8 cellular contexts compared by ENCODE assay signal in genomic region chr2:152594022-152594712, GRCh38.
DNase-seq lines count a peak whose midpoint lies in the region; ATAC-seq, FAIRE-seq and TF ChIP-seq lines count a peak whose summit lies in the region.

No MANE protein-coding gene starts in this region.

- no peak for TF ChIP-seq EP300 in SK-N-SH (IDR thresholded peaks at IDR 0.05; ENCODE audit: borderline replicate concordance in 1 of 2, low read depth in 1 of 2, low read length in 1 of 2)

- no peak overlapping the region for H3K23ac ChIP-seq in trophoblast cell (ENCODE audit: low read length)

- H3K9me3 ChIP-seq in trophoblast cell (ENCODE audit: insufficient read depth, low read depth, low read length), result no peaks in the 10 kb centered on the region
- H3K9me3 ChIP-seq in SK-N-SH, result no peaks in the 10 kb centered on the region

- H3K4me2 ChIP-seq in trophoblast cell (ENCODE audit: low read length) (no peak overlapping the region), SK-N-SH (no peak overlapping the region)

- H3K9me2 ChIP-seq in SK-N-SH, result no peaks in the 10 kb centered on the region

- no peak overlapping the region for H2BK5ac ChIP-seq in trophoblast cell (ENCODE audit: low read depth, low read length, poor library complexity)

- H3K79me1 ChIP-seq in trophoblast cell (ENCODE audit: low read length), result no peaks in the 10 kb centered on the region

- POLR2A ChIA-PET in SK-N-SH (lab: Yijun Ruan, JAX), result no interaction called here

- FAIRE-seq in GM19239 (lab: Jason Lieb, UNC), result peak; percentile 45

- H3K79me2 ChIP-seq in trophoblast cell (ENCODE audit: control insufficient read depth, insufficient read depth, low read length, poor library complexity) (peaks cover 2% of the 10 kb centered on the region), SK-N-SH (ENCODE audit: insufficient read depth) (no peaks in the 10 kb centered on the region)

- no peak for TF ChIP-seq CTCF in SK-N-SH (IDR thresholded peaks at IDR 0.05)

- H3K36me3 ChIP-seq in trophoblast cell (ENCODE audit: control insufficient read depth in 1 of 2, insufficient read depth in 2 of 2, low read length in 2 of 2), result peaks cover 3 to 4% of the 10 kb centered on the region in 2 experiments
- H3K36me3 ChIP-seq in SK-N-SH (replicated peaks in 1 of 2; ENCODE audit: control insufficient read depth in 1 of 2, insufficient read depth in 2 of 2, low read length in 1 of 2), result no peaks in the 10 kb centered on the region

- H4K91ac ChIP-seq in trophoblast cell (ENCODE audit: low read depth, low read length), result no peak overlapping the region

- H3K14ac ChIP-seq in trophoblast cell (ENCODE audit: low read length), result no peak overlapping the region

- H2AK5ac ChIP-seq in trophoblast cell (ENCODE audit: low read length), result no peak overlapping the region

- H3F3A ChIP-seq in SK-N-SH (replicated peaks; ENCODE audit: insufficient read depth), result no peaks in the 10 kb centered on the region

- no CpG with 5 or more reads among the region's 6 CpGs for WGBS in trophoblast cell (ENCODE audit: extremely low coverage, insufficient coverage, insufficient read length)
- 96% methylated on average over 6 of the region's 6 CpGs for WGBS in SK-N-SH (ENCODE audit: low lambda C conversion rate)

- TF ChIP-seq RAD21 in SK-N-SH (IDR thresholded peaks at IDR 0.05; ENCODE audit: low read length), result no peak

- no peak overlapping the region for H2BK120ac ChIP-seq in trophoblast cell (ENCODE audit: insufficient read depth, low read length, poor library complexity)

- H4K12ac ChIP-seq in trophoblast cell (ENCODE audit: low read depth, low read length), result no peak overlapping the region

- DNase-seq in AG08395 (ENCODE audit: low spot score) (peak; percentile 5), GM19239 (ENCODE audit: insufficient read length, low spot score) (peak; percentile 14), trophoblast cell (peak; percentile 11 to 38), SK-N-SH (no peak), ecto neural progenitor cell (ENCODE audit: low spot score) (no peak), glomerular visceral epithelial cell (ENCODE audit: extremely low spot score) (no peak)

- no peak overlapping the region for H3K4ac ChIP-seq in trophoblast cell (ENCODE audit: low read depth, low read length)

- H3K27me3 ChIP-seq in trophoblast cell (ENCODE audit: insufficient read depth, low read length) (no peaks in the 10 kb centered on the region), SK-N-SH (ENCODE audit: insufficient read depth) (no peaks in the 10 kb centered on the region)

- no peak overlapping the region for H3K18ac ChIP-seq in trophoblast cell (ENCODE audit: low read length)

- no peaks in the 10 kb centered on the region for H3K4me1 ChIP-seq in trophoblast cell (ENCODE audit: control insufficient read depth in 1 of 2, insufficient read depth in 2 of 2, low read length in 2 of 2)
- H3K4me1 ChIP-seq in SK-N-SH (ENCODE audit: control insufficient read depth in 1 of 2, insufficient read depth in 2 of 2, low read depth in 1 of 2, low read length in 1 of 2), result no peaks in the 10 kb centered on the region

- H3K9ac ChIP-seq in trophoblast cell (ENCODE audit: low read length) (no peak overlapping the region), SK-N-SH (no peak overlapping the region)

- no peak overlapping the region for H2BK12ac ChIP-seq in trophoblast cell (ENCODE audit: low read length)

- H3K4me3 ChIP-seq in trophoblast cell (ENCODE audit: low read depth, low read length) (no peak overlapping the region), SK-N-SH (ENCODE audit: low read depth in 2 of 2, low read length in 1 of 2) (no peak overlapping the region)

- no peaks in the 10 kb centered on the region for H4K20me1 ChIP-seq in SK-N-SH (ENCODE audit: insufficient read depth)

- CTCF ChIA-PET in SK-N-SH (lab: Yijun Ruan, JAX), result no interaction called here

- H3K27ac ChIP-seq in angular gyrus (ENCODE audit: low read depth, low read length), result peak overlapping the region; percentile 59
- no peak overlapping the region for H3K27ac ChIP-seq in trophoblast cell (ENCODE audit: low read depth, low read length)
- H3K27ac ChIP-seq in SK-N-SH (ENCODE audit: low read depth in 2 of 2, low read length in 1 of 2), result no peak overlapping the region

- no peak overlapping the region for H4K8ac ChIP-seq in trophoblast cell (ENCODE audit: low read depth, low read length)

- ATAC-seq in HG03432 (IDR thresholded peaks at IDR 0.05; ENCODE audit: unreplicated experiment), result peak; percentile 95

- H2AFZ ChIP-seq in trophoblast cell (ENCODE audit: insufficient read depth, low read length, poor library complexity) (no peak overlapping the region), SK-N-SH (ENCODE audit: low read depth) (no peak overlapping the region)

TF ChIP-seq in SK-N-SH, 30 proteins besides CTCF, POLR2A, EP300 and RAD21:
- TF ChIP-seq ELF1 (IDR thresholded peaks at IDR 0.05), result no peak
- no peak for TF ChIP-seq YY1 (IDR thresholded peaks at IDR 0.05; ENCODE audit: low read depth)
- TF ChIP-seq FOXM1 (IDR thresholded peaks at IDR 0.05; ENCODE audit: low read depth), result no peak
- TF ChIP-seq RCOR1 (IDR thresholded peaks at IDR 0.05; ENCODE audit: low read length), result no peak
- no peak for TF ChIP-seq TCF12 (IDR thresholded peaks at IDR 0.05)
- TF ChIP-seq TEAD4 (IDR thresholded peaks at IDR 0.05; ENCODE audit: borderline replicate concordance, insufficient read depth), result no peak

Comparison
In these comparisons a context has a peak if more than half of its experiments do, and no peak if none do; other contexts are left out.
1. DNase-seq: peak in AG08395 (single experiment), GM19239 (single experiment) and trophoblast cell (2 of 2); none in SK-N-SH (single experiment), ecto neural progenitor cell (single experiment) and glomerular visceral epithelial cell (single experiment).